ENCODE assay signal across 1 cellular context in genomic region chr14:68784298-68784910, GRCh38.
TF ChIP-seq lines count a peak whose summit lies in the region.

No MANE protein-coding gene starts in this region.

TF ChIP-seq in HepG2, 621 proteins besides CTCF, POLR2A, EP300 and RAD21 (continued from another document and continues in another):
- TF ChIP-seq ARID5B (CRISPR knock-in tag; IDR thresholded peaks at IDR 0.05) = peak; percentile 92
- TF ChIP-seq POGZ (CRISPR knock-in tag; IDR thresholded peaks at IDR 0.05) = peak; percentile 93
- peak; percentile 78; the same call in 1 of the 2 replicates for TF ChIP-seq ETV5 (CRISPR knock-in tag; IDR thresholded peaks at IDR 0.05; ENCODE audit: borderline replicate concordance)
- peak; percentile 87 for TF ChIP-seq FOXP4 (CRISPR knock-in tag; IDR thresholded peaks at IDR 0.05)
- no peak for TF ChIP-seq CSRNP2 (CRISPR knock-in tag; conservative IDR thresholded peaks at IDR 0.05; ENCODE audit: low read depth)
- TF ChIP-seq ZBED4 (CRISPR knock-in tag; IDR thresholded peaks at IDR 0.05; ENCODE audit: borderline replicate concordance) = peak; percentile 62; the same call in 1 of the 2 replicates
- TF ChIP-seq NFYC (CRISPR knock-in tag; IDR thresholded peaks at IDR 0.05) = peak; percentile 62
- TF ChIP-seq ZNF34 (CRISPR knock-in tag; IDR thresholded peaks at IDR 0.05; ENCODE audit: borderline replicate concordance) = peak; percentile 10; the same call in 1 of the 2 replicates
- TF ChIP-seq ZSCAN9 (CRISPR knock-in tag; IDR thresholded peaks at IDR 0.05; ENCODE audit: borderline replicate concordance) = peak; percentile 52; the same call in 1 of the 2 replicates
- TF ChIP-seq YY1 (IDR thresholded peaks at IDR 0.05; ENCODE audit: insufficient read depth, insufficient replicate concordance, low read depth, low read length) = peak; percentile 49
- TF ChIP-seq ATF2 (CRISPR knock-in tag; IDR thresholded peaks at IDR 0.05) = peak; percentile 99
- TF ChIP-seq ZNF451 (CRISPR knock-in tag; IDR thresholded peaks at IDR 0.05) = peak; percentile 64; the same call in 1 of the 2 replicates
- peak; percentile 82 for TF ChIP-seq PPARG (CRISPR knock-in tag; conservative IDR thresholded peaks at IDR 0.05)
- TF ChIP-seq KDM6A (CRISPR knock-in tag; IDR thresholded peaks at IDR 0.05; ENCODE audit: low read depth) = peak; percentile 98
- TF ChIP-seq MBNL3 (CRISPR knock-in tag; conservative IDR thresholded peaks at IDR 0.05) = no peak
- no peak for TF ChIP-seq SETDB1 (CRISPR knock-in tag; IDR thresholded peaks at IDR 0.05; ENCODE audit: borderline replicate concordance)
- peak; percentile 94 for TF ChIP-seq HDAC2 (CRISPR knock-in tag; IDR thresholded peaks at IDR 0.05)
- no peak for TF ChIP-seq EHMT2 (IDR thresholded peaks at IDR 0.05; ENCODE audit: borderline replicate concordance, low read depth, low read length)
- TF ChIP-seq ESRRA (CRISPR knock-in tag; IDR thresholded peaks at IDR 0.05; ENCODE audit: low read depth) = peak; percentile 73; the same call in 1 of the 2 replicates
- TF ChIP-seq RXRB (CRISPR knock-in tag; IDR thresholded peaks at IDR 0.05; ENCODE audit: borderline replicate concordance) = peak; percentile 95
- TF ChIP-seq SIN3A (IDR thresholded peaks at IDR 0.05; ENCODE audit: borderline replicate concordance, low read depth, low read length) = peak; percentile 4; the same call in 1 of the 2 replicates
- TF ChIP-seq ATF3 (CRISPR knock-in tag; IDR thresholded peaks at IDR 0.05) = peak; percentile 91
- TF ChIP-seq WIZ (CRISPR knock-in tag; IDR thresholded peaks at IDR 0.05) = no peak
- peak; percentile 92; the same call in 1 of the 2 replicates for TF ChIP-seq ZNF292 (CRISPR knock-in tag; IDR thresholded peaks at IDR 0.05; ENCODE audit: borderline replicate concordance, low read depth)
- TF ChIP-seq JUN (CRISPR knock-in tag; IDR thresholded peaks at IDR 0.05) = peak; percentile 97
- TF ChIP-seq ONECUT2 (CRISPR knock-in tag; IDR thresholded peaks at IDR 0.05) = peak; percentile 42; the same call in 1 of the 2 replicates
- TF ChIP-seq CREB1 (IDR thresholded peaks at IDR 0.05) = peak; percentile 30; the same call in 1 of the 2 replicates
- TF ChIP-seq CREB1 (CRISPR knock-in tag; IDR thresholded peaks at IDR 0.05) = peak; percentile 74; the same call in 1 of the 2 replicates
- TF ChIP-seq ZNF430 (CRISPR knock-in tag; IDR thresholded peaks at IDR 0.05) = peak; percentile 81; the same call in 1 of the 2 replicates
- TF ChIP-seq THAP9 (CRISPR knock-in tag; IDR thresholded peaks at IDR 0.05; ENCODE audit: borderline replicate concordance) = peak; percentile 71; the same call in 1 of the 2 replicates
- no peak for TF ChIP-seq NCOA5 (CRISPR knock-in tag; IDR thresholded peaks at IDR 0.05)
- TF ChIP-seq ZSCAN20 (CRISPR knock-in tag; IDR thresholded peaks at IDR 0.05; ENCODE audit: borderline replicate concordance) = no peak
- peak; percentile 88 for TF ChIP-seq SNAPC2 (CRISPR knock-in tag; IDR thresholded peaks at IDR 0.05)
- TF ChIP-seq NPAS2 (CRISPR knock-in tag; IDR thresholded peaks at IDR 0.05; ENCODE audit: borderline replicate concordance) = no peak
- TF ChIP-seq SNRNP70 (IDR thresholded peaks at IDR 0.05; ENCODE audit: low read depth, low read length) = no peak
- peak; percentile 73; the same call in 1 of the 2 replicates for TF ChIP-seq IKZF5 (CRISPR knock-in tag; IDR thresholded peaks at IDR 0.05)
- peak; percentile 69; the same call in 1 of the 2 replicates for TF ChIP-seq ZBTB20 (CRISPR knock-in tag; IDR thresholded peaks at IDR 0.05; ENCODE audit: borderline replicate concordance, low read depth)
- TF ChIP-seq SNAPC5 (CRISPR knock-in tag; IDR thresholded peaks at IDR 0.05; ENCODE audit: borderline replicate concordance) = peak; percentile 80; the same call in 1 of the 2 replicates
- TF ChIP-seq MIER2 (CRISPR knock-in tag; IDR thresholded peaks at IDR 0.05) = peak; percentile 81
- TF ChIP-seq TAF1 (CRISPR knock-in tag; IDR thresholded peaks at IDR 0.05) = peak; percentile 44
- TF ChIP-seq THAP11 (CRISPR knock-in tag; IDR thresholded peaks at IDR 0.05) = peak; percentile 66; the same call in 1 of the 2 replicates
- 0 out of 2 replicates have a peak, but pooled peaks have one; percentile 51 for TF ChIP-seq NFYB (CRISPR knock-in tag; IDR thresholded peaks at IDR 0.05)
- no peak for TF ChIP-seq ZBTB25 (CRISPR knock-in tag; IDR thresholded peaks at IDR 0.05)
- TF ChIP-seq REL (CRISPR knock-in tag; conservative IDR thresholded peaks at IDR 0.05) = no peak
